ENCODE assay signal across 19 cellular contexts in genomic region chr2:38405917-38406596, GRCh38. TPM values are rescaled to one million over a fixed set of nuclear protein-coding genes. Genes with fewer than 3 reads are reported as not detected.
DNase-seq lines count a peak whose midpoint lies in the region; ATAC-seq and TF ChIP-seq lines count a peak whose summit lies in the region.
"Had no signal": no experiment of that assay in that cellular context is flagged by ENCODE, and none has a peak within 500 bp of the region (broad histone marks: within the 10 kb centered on the region; RNA-seq: fewer than 3 reads in every experiment).

No MANE protein-coding gene starts in this region.

- H3K4me3 ChIP-seq in Karpas-422 (ENCODE audit: low read length) = no peak overlapping the region
- peak overlapping the region; percentile 12 for H3K4me3 ChIP-seq in lower lobe of right lung
- peak overlapping the region in 1 of 5 donors; percentile 44 for H3K4me3 ChIP-seq in subcutaneous abdominal adipose tissue (ENCODE audit: low read depth in 1 of 5, low read length in 5 of 5)
- H3K4me3 ChIP-seq: MG63 had no signal

- H3K9me3 ChIP-seq in Karpas-422 (ENCODE audit: low read length) (no peaks in the 10 kb centered on the region), lower lobe of right lung (no peaks in the 10 kb centered on the region), subcutaneous abdominal adipose tissue (ENCODE audit: control insufficient read depth in 5 of 5, low read length in 5 of 5) (no peaks in the 10 kb centered on the region)
- H3K9me3 ChIP-seq: MG63 had no signal

- intact Hi-C loops in lower lobe of right lung (cut with DNase I) = no loop called here

- DNase-seq in Karpas-422 = peak; percentile 57
- DNase-seq in lower lobe of right lung = no peak
- no peak for DNase-seq in NCI-H1048 (lab: John Stamatoyannopoulos, UW)
- no peak for DNase-seq in omental fat pad (ENCODE audit: low spot score)
- DNase-seq in activated CD8-positive, alpha-beta memory T cell treated with anti-CD3 and anti-CD28 coated beads, Interleukin-2, amount 50 U/mL, for 4 hours = no peak
- DNase-seq: activated naive CD8-positive, alpha-beta T cell treated with anti-CD3 and anti-CD28 coated beads, Interleukin-2, amount 50 U/mL, for 24 hours; central memory CD4-positive, alpha-beta T cell; DMS79 treated with DMSO at 0.1 percent for 48 hours; effector memory CD4-positive, alpha-beta T cell; MG63; naive B cell; NCI-H1930; NCI-H446 treated with DMSO at 0.1 percent for 48 hours; SHP77; stimulated activated naive B cell treated with anti-CD40 and anti-IgM and Interleukin-4, amounts not matched to agents 10 μg/mL and 1 μg/mL and 100 μg/mL, for 72 hours; T-helper 1 cell had no signal

- H3K27me3 ChIP-seq in Karpas-422 (ENCODE audit: low read length) = no peaks in the 10 kb centered on the region
- no peaks in the 10 kb centered on the region for H3K27me3 ChIP-seq in lower lobe of right lung (ENCODE audit: low read depth)
- no peaks in the 10 kb centered on the region for H3K27me3 ChIP-seq in subcutaneous abdominal adipose tissue (ENCODE audit: control insufficient read depth in 5 of 5, insufficient read depth in 4 of 5, low read length in 5 of 5)
- H3K27me3 ChIP-seq: MG63 had no signal

- H2AFZ ChIP-seq in Karpas-422 (ENCODE audit: low read length) = 0 out of 2 replicates have a peak overlapping the region, but pooled peaks have one; percentile 52

- H3K9ac ChIP-seq in Karpas-422 (ENCODE audit: low read length) (no peak overlapping the region), subcutaneous abdominal adipose tissue (ENCODE audit: low read length in 5 of 5) (no peak overlapping the region)

- H3K36me3 ChIP-seq in Karpas-422 (ENCODE audit: insufficient read depth, low read length) (no peaks in the 10 kb centered on the region), lower lobe of right lung (no peaks in the 10 kb centered on the region), subcutaneous abdominal adipose tissue (ENCODE audit: control insufficient read depth in 5 of 5, insufficient read depth in 5 of 5, low read length in 5 of 5) (no peaks in the 10 kb centered on the region)
- H3K36me3 ChIP-seq: MG63 had no signal

- H3K79me2 ChIP-seq in Karpas-422 (ENCODE audit: low read length) = no peaks in the 10 kb centered on the region

- H3K9me2 ChIP-seq in Karpas-422 (replicated peaks; ENCODE audit: insufficient read depth, low read length) = no peaks in the 10 kb centered on the region

- no peaks in the 10 kb centered on the region for H4K20me1 ChIP-seq in Karpas-422 (ENCODE audit: insufficient read depth, low read depth, low read length)

- no peak for TF ChIP-seq CTCF in lower lobe of right lung (IDR thresholded peaks at IDR 0.05)
- no peak for TF ChIP-seq CTCF in omental fat pad (IDR thresholded peaks at IDR 0.05)

- H3K4me2 ChIP-seq in Karpas-422 (ENCODE audit: low read depth, low read length, poor library complexity, severe bottlenecking) = peak overlapping the region; percentile 81

- H3K27ac ChIP-seq in Karpas-422 (ENCODE audit: low read length) (peak overlapping the region; percentile 100), cingulate gyrus (ENCODE audit: low read depth, low read length) (peak overlapping the region; percentile 48), lower lobe of right lung (peak overlapping the region; percentile 86), subcutaneous abdominal adipose tissue (ENCODE audit: low read depth, low read length) (peak overlapping the region; percentile 19)

- peaks cover 66% of the 10 kb centered on the region for H3K4me1 ChIP-seq in Karpas-422 (ENCODE audit: low read length)
- peaks cover 43% of the 10 kb centered on the region for H3K4me1 ChIP-seq in lower lobe of right lung
- H3K4me1 ChIP-seq in subcutaneous abdominal adipose tissue (ENCODE audit: control insufficient read depth in 5 of 5, insufficient read depth in 5 of 5, low read length in 5 of 5) = peaks cover 0 to 36% (median 30%) of the 10 kb centered on the region in 5 donors

- ATAC-seq in lower lobe of right lung (no peak), omental fat pad (ENCODE audit: low FRiP score) (no peak), GM21737 (IDR thresholded peaks at IDR 0.05; ENCODE audit: unreplicated experiment) (no peak)
- ATAC-seq: activated naive CD8-positive, alpha-beta T cell treated with anti-CD3 and anti-CD28 coated beads, Interleukin-2, amount 50 U/mL, for 24 hours; stimulated activated naive B cell treated with anti-CD40 and anti-IgM and Interleukin-4, amounts not matched to agents 10 μg/mL and 1 μg/mL and 100 μg/mL, for 72 hours had no signal

RNA-seq across cellular contexts. Expression of gene ATL2, which starts 29.0 kb away (rescaled TPM):
- total RNA-seq in Karpas-422 (2014; rRNA removed; shearing (Covaris generic); ENCODE audit: low replicate concordance) = 124 and 154 TPM in 2 replicates
- total RNA-seq in lower lobe of right lung = 62.6 TPM
- 10 to 100 TPM; 52.7 to 82.0 (median 68.2) TPM for total RNA-seq in omental fat pad

Comparison
In these comparisons a context has a peak if more than half of its experiments do, and no peak if none do; other contexts are left out.
1. H3K27ac ChIP-seq: peak in every context shown above with its lines; median percentile 100 in Karpas-422; 86 in lower lobe of right lung; 48 in cingulate gyrus; 19 in subcutaneous abdominal adipose tissue.